In genomic region chr7:104358743-104359142, GRCh38 we compare ENCODE assay signal across 21 cellular contexts.
A peak's percentile ranks its signal among the peaks of the same experiment; 100 is the strongest.
DNase-seq lines count a peak whose midpoint lies in the region; TF ChIP-seq lines count a peak whose summit lies in the region.
"Had no signal": no experiment of that assay in that cellular context is flagged by ENCODE, and none has a peak within 500 bp of the region (broad histone marks: within the 10 kb centered on the region; RNA-seq: fewer than 3 reads in every experiment).

No MANE protein-coding gene starts in this region.

- H3K4me2 ChIP-seq in OCI-LY3 (ENCODE audit: low read length) = no peak overlapping the region
- H3K4me2 ChIP-seq: BLaER1 had no signal

- H3K4me3 ChIP-seq in OCI-LY3 (ENCODE audit: low read length) = no peak overlapping the region
- H3K4me3 ChIP-seq: BLaER1, GM12878 had no signal

- no peak for TF ChIP-seq CTCF in OCI-LY3 (IDR thresholded peaks at IDR 0.05; ENCODE audit: low read depth, low read length)

- DNase-seq in medulla oblongata (ENCODE audit: extremely low spot score) = peak; percentile 18
- DNase-seq in substantia nigra (lab: John Stamatoyannopoulos, UW) = no peak
- DNase-seq in head of caudate nucleus = no peak
- no peak for DNase-seq in activated naive CD4-positive, alpha-beta T cell treated with Interleukin-2 at 50 U/mL for 16 hours
- DNase-seq: 8988T; ACHN; BE2C; C1 segment of cervical spinal cord; CD4-positive, alpha-beta memory T cell; CD4-positive, CD25-positive, alpha-beta regulatory T cell; CD8-positive, alpha-beta memory T cell; COR-L47; DMS 273 treated with DMSO at 0.1 percent for 48 hours; DMS153; DMS53; DND-41; EL; GDM1 had no signal

- H2AFZ ChIP-seq in OCI-LY3 (ENCODE audit: low read depth, low read length) = peak overlapping the region; percentile 23; the same call in 1 of the 2 replicates

- H3K27me3 ChIP-seq in OCI-LY3 (ENCODE audit: low read depth, low read length) = no peaks in the 10 kb centered on the region
- H3K27me3 ChIP-seq: BLaER1 had no signal

- no peak overlapping the region for H3K9ac ChIP-seq in OCI-LY3 (ENCODE audit: low read length)
- H3K9ac ChIP-seq: BLaER1 had no signal

- peaks cover 6% of the 10 kb centered on the region; the same call in 1 of the 2 replicates for H3K9me3 ChIP-seq in OCI-LY3 (ENCODE audit: insufficient read depth, low read length)
- H3K9me3 ChIP-seq: BE2C, BLaER1 had no signal

- H3K27ac ChIP-seq in OCI-LY3 (ENCODE audit: low read length) (no peak overlapping the region), substantia nigra (ENCODE audit: low read depth, low read length, poor library complexity, severe bottlenecking) (peak overlapping the region; percentile 21)
- H3K27ac ChIP-seq: BLaER1 had no signal

- peaks cover 2% of the 10 kb centered on the region for H3K36me3 ChIP-seq in OCI-LY3 (replicated peaks; ENCODE audit: low read depth, low read length)
- H3K36me3 ChIP-seq: BE2C, BLaER1 had no signal

- no peaks in the 10 kb centered on the region for H3K79me2 ChIP-seq in OCI-LY3 (ENCODE audit: low read length)

- intact Hi-C loops in head of caudate nucleus (cut with DNase I) = no loop called here

- no peaks in the 10 kb centered on the region for H4K20me1 ChIP-seq in OCI-LY3 (ENCODE audit: insufficient read depth, low read length)
- H4K20me1 ChIP-seq: BLaER1 had no signal

- peaks cover 7% of the 10 kb centered on the region for H3K4me1 ChIP-seq in OCI-LY3 (ENCODE audit: low read length)
- H3K4me1 ChIP-seq: BE2C, BLaER1 had no signal
